Comparison of ENCODE assay signal across 22 cellular contexts in genomic region chr1:150511551-150511950, GRCh38. TPM values are rescaled to one million over a fixed set of nuclear protein-coding genes. Genes with fewer than 3 reads are reported as not detected.
DNase-seq lines count a peak whose midpoint lies in the region; ATAC-seq and FAIRE-seq lines count a peak whose summit lies in the region.
"Had no signal": no experiment of that assay in that cellular context is flagged by ENCODE, and none has a peak within 500 bp of the region (broad histone marks: within the 10 kb centered on the region; RNA-seq: fewer than 3 reads in every experiment).

No MANE protein-coding gene starts in this region.

- no peak for FAIRE-seq in HTR-8/SVneo (lab: Jason Lieb, UNC)
- FAIRE-seq: D721Med, GM12892 had no signal

- ATAC-seq in GM18907 (IDR thresholded peaks at IDR 0.05; ENCODE audit: unreplicated experiment): no peak
- ATAC-seq: naive thymus-derived CD4-positive, alpha-beta T cell had no signal

- intact Hi-C loops in posterior vena cava (cut with DNase I): no loop called here

- DNase-seq in NCI-H1092 treated with DMSO at 0.1 percent for 48 hours (lab: John Stamatoyannopoulos, UW) (peak; percentile 72), NCI-H2107 (lab: John Stamatoyannopoulos, UW) (peak; percentile 48), SHP77 (lab: John Stamatoyannopoulos, UW) (peak; percentile 29 to 71), posterior vena cava (ENCODE audit: low spot score) (peak; percentile 73), OCI-M2 (lab: John Stamatoyannopoulos, UW; ENCODE audit: unreplicated experiment) (no peak), HTR-8/SVneo (ENCODE audit: insufficient read length, low spot score) (no peak)
- DNase-seq: activated CD4-positive, alpha-beta T cell treated with anti-CD3 and anti-CD28 coated beads for 48 hours; activated CD8-positive, alpha-beta memory T cell treated with anti-CD3 and anti-CD28 coated beads, Interleukin-2, amount 50 U/mL, for 48 hours; activated gamma-delta T cell treated with Interleukin-2 at 50 U/mL for 16 hours; anterior cingulate cortex; effector CD4-positive, alpha-beta T cell; head of caudate nucleus; naive thymus-derived CD4-positive, alpha-beta T cell; NCI-H1436 treated with DMSO at 0.1 percent for 48 hours; NCI-H526 treated with DMSO at 0.1 percent for 48 hours; stimulated activated CD4-positive, alpha-beta T cell treated with anti-CD3 and anti-CD28 coated beads, Interleukin-4, amount 100 ng/mL, for 24 hours had no signal

RNA-seq across cellular contexts. Expression of gene ECM1, which starts 3.6 kb away (rescaled TPM):
- total RNA-seq in posterior vena cava: 10 to 100 TPM; 51.9 to 78.0 TPM

RNA-seq across cellular contexts. Expression of gene FALEC, which starts 4.0 kb away (rescaled TPM):
- total RNA-seq in posterior vena cava: not detected
- total RNA-seq: prostate gland, RPMI7951, skeletal muscle tissue had no signal

RNA-seq across cellular contexts. Expression of gene TARS2, which starts 24.3 kb away (rescaled TPM):
- 10 to 100 TPM; 10.7 to 16.0 TPM for total RNA-seq in posterior vena cava

RNA-seq across cellular contexts. Expression of gene ADAMTSL4, which starts 37.7 kb away (rescaled TPM):
- 10 to 100 TPM; 79.6 to 99.6 TPM for total RNA-seq in posterior vena cava

Comparison
In these comparisons a context has a peak if more than half of its experiments do, and no peak if none do; other contexts are left out.
1. DNase-seq: peak in NCI-H1092 treated with DMSO at 0.1 percent for 48 hours (single experiment), NCI-H2107 (single experiment), SHP77 (2 of 2) and posterior vena cava (single experiment); none in OCI-M2 (single experiment) and HTR-8/SVneo (single experiment).